ENCODE assay signal across 30 cellular contexts in the genomic region with DNA sequence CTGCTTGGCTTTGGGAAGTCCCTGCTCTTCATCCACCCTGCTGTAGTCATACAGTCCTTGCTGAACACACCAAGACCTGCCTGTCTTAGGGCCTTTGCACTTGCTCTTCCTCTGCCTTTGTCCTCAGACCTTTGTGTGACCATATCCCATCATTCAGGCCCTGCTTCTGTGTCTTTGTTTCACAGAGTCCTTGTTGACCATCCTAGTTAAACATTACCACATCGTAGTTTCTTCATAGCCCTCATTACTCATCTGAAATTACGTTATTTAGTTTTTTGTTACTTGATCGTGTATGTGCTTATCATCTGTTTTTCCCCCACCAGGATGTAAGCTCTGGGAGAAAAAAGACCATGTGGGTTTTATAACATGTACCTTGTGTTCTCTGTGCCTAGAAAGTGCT. TPM values are rescaled to one million over a fixed set of nuclear protein-coding genes. Genes with fewer than 3 reads are reported as not detected.
"Had no signal": no experiment of that assay in that cellular context is flagged by ENCODE, and none has a peak within 500 bp of the region (broad histone marks: within the 10 kb centered on the region; RNA-seq: fewer than 3 reads in every experiment).

No MANE protein-coding gene starts in this region.

- H3K9me3 ChIP-seq: adrenal gland, SJSA1 had no signal

- H3K9me3 Mint-ChIP-seq: activated CD8-positive, alpha-beta T cell treated with anti-CD3 and anti-CD28 coated beads for 36 hours; activated naive CD8-positive, alpha-beta T cell treated with anti-CD3 and anti-CD28 coated beads, Interleukin-2, amount 10 ng/mL, durations not matched to agents 7 days and 5 days; activated T-helper 2 cell treated with anti-CD3 and anti-CD28 coated beads, Interferon-gamma antibody, Interleukin-2, Interleukin-4, amounts not matched to agents 10 μg/mL and 5 μg/mL and 100 μg/mL, durations not matched to agents 14 hours and 24 hours and 36 hours had no signal

- H3K27me3 ChIP-seq: adrenal gland, SJSA1 had no signal

- H3K36me3 Mint-ChIP-seq: activated naive CD8-positive, alpha-beta T cell treated with anti-CD3 and anti-CD28 coated beads, Interleukin-2, amount 10 ng/mL, durations not matched to agents 7 days and 5 days had no signal

- H3K27ac Mint-ChIP-seq: activated CD8-positive, alpha-beta T cell treated with anti-CD3 and anti-CD28 coated beads for 36 hours; activated naive CD8-positive, alpha-beta T cell treated with anti-CD3 and anti-CD28 coated beads, Interleukin-2, amount 10 ng/mL, durations not matched to agents 7 days and 5 days; activated T-cell treated with anti-CD3 and anti-CD28 coated beads, Interleukin-2, amount 50 U/mL, for 72 hours; activated T-helper 2 cell treated with anti-CD3 and anti-CD28 coated beads, Interferon-gamma antibody, Interleukin-2, Interleukin-4, amounts not matched to agents 10 μg/mL and 5 μg/mL and 100 μg/mL, durations not matched to agents 14 hours and 24 hours and 36 hours had no signal

- H3K4me3 Mint-ChIP-seq: activated CD8-positive, alpha-beta T cell treated with anti-CD3 and anti-CD28 coated beads for 36 hours; activated naive CD8-positive, alpha-beta T cell treated with anti-CD3 and anti-CD28 coated beads, Interleukin-2, amount 10 ng/mL, durations not matched to agents 7 days and 5 days; activated T-cell treated with anti-CD3 and anti-CD28 coated beads, Interleukin-2, amount 50 U/mL, for 72 hours had no signal

- H3K36me3 ChIP-seq: adrenal gland, SJSA1 had no signal

- H3K4me1 ChIP-seq: adrenal gland, SJSA1 had no signal

- ATAC-seq: activated CD4-positive, CD25-positive, alpha-beta regulatory T cell treated with anti-CD3 and anti-CD28 coated beads, Interleukin-2, amount 50 U/mL, for 24 hours; activated CD8-positive, alpha-beta T cell treated with anti-CD3 and anti-CD28 coated beads for 36 hours; activated T-cell treated with anti-CD3 and anti-CD28 coated beads, Interleukin-2, amount 50 U/mL, for 72 hours; Panc1; SK-N-SH treated with all-trans-retinoic acid at 6 μM for 48 hours had no signal

- H3K27ac ChIP-seq: adrenal gland, SJSA1 had no signal

- H3K4me1 Mint-ChIP-seq: activated naive CD8-positive, alpha-beta T cell treated with anti-CD3 and anti-CD28 coated beads, Interleukin-2, amount 10 ng/mL, durations not matched to agents 7 days and 5 days had no signal

- DNase-seq: activated CD4-positive, alpha-beta T cell treated with anti-CD3 and anti-CD28 coated beads for 4 hours; activated CD8-positive, alpha-beta memory T cell treated with anti-CD3 and anti-CD28 coated beads, Interleukin-2, amount 50 U/mL, for 4 hours; activated CD8-positive, alpha-beta T cell treated with anti-CD3 and anti-CD28 coated beads for 36 hours; activated naive CD4-positive, alpha-beta T cell treated with anti-CD3 and anti-CD28 coated beads, Interleukin-2, amount 50 U/mL, for 16 hours; activated naive CD8-positive, alpha-beta T cell treated with anti-CD3 and anti-CD28 coated beads, Interleukin-2, amount 10 ng/mL, durations not matched to agents 7 days and 5 days; activated T-cell treated with anti-CD3 and anti-CD28 coated beads, Interleukin-2, amount 50 U/mL, for 72 hours; adrenal gland; anterior cingulate cortex; central memory CD4-positive, alpha-beta T cell; KG1; NCI-H1092; NCI-H1417; NCI-H1930; NCI-H2171; NCI-H2227 treated with DMSO at 0.1 percent for 48 hours; NCI-H526; NCI-H82; OCI-M1; RPMI8226; SHP77; SW 1271 had no signal

- H3K4me3 ChIP-seq: adrenal gland, SJSA1 had no signal

RNA-seq across cellular contexts. Expression of gene SPRR5, which starts 18.3 kb away (rescaled TPM):
- total RNA-seq: activated CD8-positive, alpha-beta T cell treated with anti-CD3 and anti-CD28 coated beads for 36 hours; activated naive CD8-positive, alpha-beta T cell treated with anti-CD3 and anti-CD28 coated beads, Interleukin-2, amount 10 ng/mL, durations not matched to agents 7 days and 5 days; activated T-cell treated with anti-CD3 and anti-CD28 coated beads, Interleukin-2, amount 50 U/mL, for 72 hours; activated T-helper 2 cell treated with anti-CD3 and anti-CD28 coated beads, Interferon-gamma antibody, Interleukin-2, Interleukin-4, amounts not matched to agents 10 μg/mL and 5 μg/mL and 100 μg/mL, durations not matched to agents 14 hours and 24 hours and 36 hours; adrenal gland; LHCN-M2; M059J; NCI-H460; SJSA1; T-helper 1 cell treated with Interleukin-12 subunit alpha and Interleukin-12 subunit beta and Interleukin-4 antibody, amounts not matched to agents 30 ng/mL and 1 ng/mL, for 36 hours had no signal
- polyA plus RNA-seq: adrenal gland had no signal

RNA-seq across cellular contexts. Expression of gene IVL, which starts 20.3 kb away (rescaled TPM):
- total RNA-seq: activated CD8-positive, alpha-beta T cell treated with anti-CD3 and anti-CD28 coated beads for 36 hours; activated naive CD8-positive, alpha-beta T cell treated with anti-CD3 and anti-CD28 coated beads, Interleukin-2, amount 10 ng/mL, durations not matched to agents 7 days and 5 days; activated T-cell treated with anti-CD3 and anti-CD28 coated beads, Interleukin-2, amount 50 U/mL, for 72 hours; activated T-helper 2 cell treated with anti-CD3 and anti-CD28 coated beads, Interferon-gamma antibody, Interleukin-2, Interleukin-4, amounts not matched to agents 10 μg/mL and 5 μg/mL and 100 μg/mL, durations not matched to agents 14 hours and 24 hours and 36 hours; adrenal gland; LHCN-M2; M059J; NCI-H460; SJSA1; T-helper 1 cell treated with Interleukin-12 subunit alpha and Interleukin-12 subunit beta and Interleukin-4 antibody, amounts not matched to agents 30 ng/mL and 1 ng/mL, for 36 hours had no signal

RNA-seq across cellular contexts. Expression of gene SPRR4, which starts 41.8 kb away (rescaled TPM):
- total RNA-seq: activated CD8-positive, alpha-beta T cell treated with anti-CD3 and anti-CD28 coated beads for 36 hours; activated naive CD8-positive, alpha-beta T cell treated with anti-CD3 and anti-CD28 coated beads, Interleukin-2, amount 10 ng/mL, durations not matched to agents 7 days and 5 days; activated T-cell treated with anti-CD3 and anti-CD28 coated beads, Interleukin-2, amount 50 U/mL, for 72 hours; activated T-helper 2 cell treated with anti-CD3 and anti-CD28 coated beads, Interferon-gamma antibody, Interleukin-2, Interleukin-4, amounts not matched to agents 10 μg/mL and 5 μg/mL and 100 μg/mL, durations not matched to agents 14 hours and 24 hours and 36 hours; adrenal gland; LHCN-M2; M059J; NCI-H460; SJSA1; T-helper 1 cell treated with Interleukin-12 subunit alpha and Interleukin-12 subunit beta and Interleukin-4 antibody, amounts not matched to agents 30 ng/mL and 1 ng/mL, for 36 hours had no signal
- polyA plus RNA-seq: adrenal gland had no signal

RNA-seq across cellular contexts. Expression of gene SMCP, which starts 50.5 kb away (rescaled TPM):
- total RNA-seq: activated CD8-positive, alpha-beta T cell treated with anti-CD3 and anti-CD28 coated beads for 36 hours; activated naive CD8-positive, alpha-beta T cell treated with anti-CD3 and anti-CD28 coated beads, Interleukin-2, amount 10 ng/mL, durations not matched to agents 7 days and 5 days; activated T-cell treated with anti-CD3 and anti-CD28 coated beads, Interleukin-2, amount 50 U/mL, for 72 hours; activated T-helper 2 cell treated with anti-CD3 and anti-CD28 coated beads, Interferon-gamma antibody, Interleukin-2, Interleukin-4, amounts not matched to agents 10 μg/mL and 5 μg/mL and 100 μg/mL, durations not matched to agents 14 hours and 24 hours and 36 hours; adrenal gland; LHCN-M2; M059J; NCI-H460; SJSA1; T-helper 1 cell treated with Interleukin-12 subunit alpha and Interleukin-12 subunit beta and Interleukin-4 antibody, amounts not matched to agents 30 ng/mL and 1 ng/mL, for 36 hours had no signal
- polyA plus RNA-seq: adrenal gland had no signal

RNA-seq across cellular contexts. Expression of gene SPRR1A, which starts 55.2 kb away (rescaled TPM):
- total RNA-seq: activated CD8-positive, alpha-beta T cell treated with anti-CD3 and anti-CD28 coated beads for 36 hours; activated naive CD8-positive, alpha-beta T cell treated with anti-CD3 and anti-CD28 coated beads, Interleukin-2, amount 10 ng/mL, durations not matched to agents 7 days and 5 days; activated T-cell treated with anti-CD3 and anti-CD28 coated beads, Interleukin-2, amount 50 U/mL, for 72 hours; activated T-helper 2 cell treated with anti-CD3 and anti-CD28 coated beads, Interferon-gamma antibody, Interleukin-2, Interleukin-4, amounts not matched to agents 10 μg/mL and 5 μg/mL and 100 μg/mL, durations not matched to agents 14 hours and 24 hours and 36 hours; adrenal gland; LHCN-M2; M059J; NCI-H460; SJSA1; T-helper 1 cell treated with Interleukin-12 subunit alpha and Interleukin-12 subunit beta and Interleukin-4 antibody, amounts not matched to agents 30 ng/mL and 1 ng/mL, for 36 hours had no signal
- polyA plus RNA-seq: adrenal gland had no signal
